Comparison of ENCODE assay signal across 24 cellular contexts in the genomic region with DNA sequence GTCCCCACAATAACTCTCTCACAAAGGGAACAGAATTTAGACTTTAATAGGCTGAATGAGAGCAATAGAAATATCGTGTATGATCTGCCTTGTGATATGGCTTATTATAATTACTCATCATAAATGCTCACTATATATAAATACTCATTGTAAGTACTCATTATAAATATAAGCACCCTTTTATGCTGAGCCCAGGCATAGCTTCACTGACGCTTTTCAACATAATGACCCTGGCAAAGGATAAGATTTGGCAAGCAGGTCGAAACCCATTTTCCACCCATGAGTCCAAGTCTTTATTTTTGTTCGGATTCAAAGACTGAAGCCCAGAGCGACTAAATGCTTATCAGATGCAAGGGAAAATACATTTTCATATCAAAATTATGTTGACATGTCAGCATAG.
"Had no signal": no experiment of that assay in that cellular context is flagged by ENCODE, and none has a peak within 500 bp of the region (broad histone marks: within the 10 kb centered on the region; RNA-seq: fewer than 3 reads in every experiment).

No MANE protein-coding gene starts in this region.

- DNase-seq: caudate nucleus; effector CD4-positive, alpha-beta T cell; endodermal cell; heart left ventricle; hippocampal formation; left colon; midbrain; nucleus accumbens; ovary; right lobe of liver; spleen; stimulated activated CD4-positive, alpha-beta T cell treated with anti-CD3 and anti-CD28 coated beads, Interleukin-15, amount 100 ng/mL, for 24 hours; stimulated activated CD4-positive, alpha-beta T cell treated with anti-CD3 and anti-CD28 coated beads, Interleukin-1b, Interleukin-23, amount 100 ng/mL, for 48 hours; stimulated activated CD4-positive, alpha-beta T cell treated with anti-CD3 and anti-CD28 coated beads, Interleukin-4, amount 100 ng/mL, for 24 hours; substantia nigra; transverse colon had no signal

- H3K36me3 ChIP-seq: heart left ventricle, neural progenitor cell, ovary, right lobe of liver, spleen, thoracic aorta, transverse colon had no signal

- H3K27me3 ChIP-seq: heart left ventricle, neural progenitor cell, ovary, right lobe of liver, spleen, transverse colon had no signal

- H3K4me1 Mint-ChIP-seq: endodermal cell; memory B cell; neural progenitor cell; stimulated activated memory B cell treated with anti-CD40 and anti-IgM and Interleukin-4, amounts not matched to agents 10 μg/mL and 1 μg/mL and 100 μg/mL, for 72 hours had no signal

- ATAC-seq: left colon; natural killer cell treated with Interleukin-12 subunit alpha and Interleukin-12 subunit beta and Interleukin-15 and Interleukin-18, amount 100 ng/mL, for 72 hours; right lobe of liver; stimulated activated memory B cell treated with anti-CD40 and anti-IgM and Interleukin-4, amounts not matched to agents 10 μg/mL and 1 μg/mL and 100 μg/mL, for 72 hours had no signal

- H3K27me3 Mint-ChIP-seq: memory B cell; natural killer cell treated with Interleukin-12 subunit alpha and Interleukin-12 subunit beta and Interleukin-15 and Interleukin-18, amount 100 ng/mL, for 72 hours; progenitor cell of endocrine pancreas; stimulated activated memory B cell treated with anti-CD40 and anti-IgM and Interleukin-4, amounts not matched to agents 10 μg/mL and 1 μg/mL and 100 μg/mL, for 72 hours had no signal

- H3K27ac ChIP-seq: coronary artery, heart left ventricle, neural progenitor cell, ovary, right lobe of liver, spleen, thoracic aorta, transverse colon had no signal

- H3K27ac Mint-ChIP-seq: endodermal cell; memory B cell; natural killer cell treated with Interleukin-12 subunit alpha and Interleukin-12 subunit beta and Interleukin-15 and Interleukin-18, amount 100 ng/mL, for 72 hours; neural progenitor cell; progenitor cell of endocrine pancreas; stimulated activated memory B cell treated with anti-CD40 and anti-IgM and Interleukin-4, amounts not matched to agents 10 μg/mL and 1 μg/mL and 100 μg/mL, for 72 hours; stimulated activated naive CD8-positive, alpha-beta T cell treated with anti-CD3 and anti-CD28 coated beads, Interleukin-15, Interleukin-2, amounts not matched to agents 100 ng/mL and 50 ng/mL, for 24 hours had no signal

- H3K4me3 Mint-ChIP-seq: endodermal cell; memory B cell; natural killer cell treated with Interleukin-12 subunit alpha and Interleukin-12 subunit beta and Interleukin-15 and Interleukin-18, amount 100 ng/mL, for 72 hours; neural progenitor cell; stimulated activated memory B cell treated with anti-CD40 and anti-IgM and Interleukin-4, amounts not matched to agents 10 μg/mL and 1 μg/mL and 100 μg/mL, for 72 hours; stimulated activated naive CD8-positive, alpha-beta T cell treated with anti-CD3 and anti-CD28 coated beads, Interleukin-15, Interleukin-2, amounts not matched to agents 100 ng/mL and 50 ng/mL, for 24 hours had no signal

- H3K4me3 ChIP-seq: coronary artery, heart left ventricle, neural progenitor cell, ovary, right lobe of liver, spleen, thoracic aorta, transverse colon had no signal

- H3K4me1 ChIP-seq: neural progenitor cell, right lobe of liver, spleen, transverse colon had no signal

- H3K9me3 ChIP-seq: right lobe of liver, thoracic aorta, transverse colon had no signal
